In genomic region chr1:228015276-228016180, GRCh38 we compare ENCODE assay signal across 15 cellular contexts. TPM values are rescaled to one million over a fixed set of nuclear protein-coding genes. Genes with fewer than 3 reads are reported as not detected.
A peak's percentile ranks its signal among the peaks of the same experiment; 100 is the strongest.
DNase-seq lines count a peak whose midpoint lies in the region; ATAC-seq and TF ChIP-seq lines count a peak whose summit lies in the region.
"Had no signal": no experiment of that assay in that cellular context is flagged by ENCODE, and none has a peak within 500 bp of the region (broad histone marks: within the 10 kb centered on the region; RNA-seq: fewer than 3 reads in every experiment).

No MANE protein-coding gene starts in this region.

- no peak overlapping the region for H3K4me3 Mint-ChIP-seq in WTC11
- H3K4me3 Mint-ChIP-seq in effector memory CD8-positive, alpha-beta T cell: no peak overlapping the region
- H3K4me3 Mint-ChIP-seq: CD4-positive, alpha-beta memory T cell; T-helper 1 cell treated with Interleukin-12 subunit alpha and Interleukin-12 subunit beta and Interleukin-4 antibody, amounts not matched to agents 30 μg/mL and 1 μg/mL, for 36 hours had no signal

- peaks cover 59% of the 10 kb centered on the region for H3K27me3 Mint-ChIP-seq in WTC11 (ENCODE audit: low read depth)
- peaks cover 15 to 16% of the 10 kb centered on the region in 2 donors for H3K27me3 Mint-ChIP-seq in effector memory CD8-positive, alpha-beta T cell

- H3K4me1 Mint-ChIP-seq in WTC11: no peaks in the 10 kb centered on the region
- H3K4me1 Mint-ChIP-seq in effector memory CD8-positive, alpha-beta T cell (ENCODE audit: low read depth in 2 of 2): peaks cover 0 to 3% of the 10 kb centered on the region in 2 donors

- DNase-seq in A172 (ENCODE audit: low spot score) (peak; percentile 89), ELR (ENCODE audit: low read depth) (peak; percentile 79), WTC11 (ENCODE audit: low spot score) (peak; percentile 8), islet precursor cell (peak; percentile 49), GM20000 (ENCODE audit: low spot score) (no peak)
- DNase-seq in effector memory CD8-positive, alpha-beta T cell: no peak
- DNase-seq in activated CD4-positive, alpha-beta T cell treated with anti-CD3 and anti-CD28 coated beads for 4 hours: no peak
- DNase-seq: CD4-positive, alpha-beta memory T cell; NCI-H1105; NCI-H82 had no signal

- ATAC-seq in WTC11 (no peak), HG03520 (IDR thresholded peaks at IDR 0.05; ENCODE audit: unreplicated experiment) (no peak)
- ATAC-seq in effector memory CD8-positive, alpha-beta T cell (replicated peaks): no peak
- ATAC-seq: GM12878 had no signal

- no peak overlapping the region for H3K27ac Mint-ChIP-seq in WTC11
- no peak overlapping the region for H3K27ac Mint-ChIP-seq in effector memory CD8-positive, alpha-beta T cell
- H3K27ac Mint-ChIP-seq: CD4-positive, alpha-beta memory T cell; T-helper 1 cell treated with Interleukin-12 subunit alpha and Interleukin-12 subunit beta and Interleukin-4 antibody, amounts not matched to agents 30 μg/mL and 1 μg/mL, for 36 hours had no signal

- POLR2A ChIA-PET in WTC11 (lab: Charles Lee): interaction anchor here (1.0 kb wide), 1 partner anchor 67 kb away, joined by 3 read pairs; the partner anchor contains the start of gene ARF1

- H3K36me3 Mint-ChIP-seq in WTC11: no peaks in the 10 kb centered on the region
- peaks cover 2% of the 10 kb centered on the region for H3K36me3 Mint-ChIP-seq in effector memory CD8-positive, alpha-beta T cell (ENCODE audit: insufficient read depth)
- H3K36me3 Mint-ChIP-seq: CD4-positive, alpha-beta memory T cell had no signal

- TF ChIP-seq CTCF in WTC11 (IDR thresholded peaks at IDR 0.05): no peak
- no peak for TF ChIP-seq CTCF in GM20000 (IDR thresholded peaks at IDR 0.05; ENCODE audit: extremely low read depth, missing control alignments)

- CTCF ChIA-PET in WTC11 (lab: Charles Lee): interaction anchor here (1.2 to 4.1 kb wide), 2 partner anchors 11 to 16 kb away, joined by 4 to 25 read pairs; no protein-coding TSS in a partner anchor

- no peaks in the 10 kb centered on the region for H3K9me3 Mint-ChIP-seq in WTC11
- H3K9me3 Mint-ChIP-seq in effector memory CD8-positive, alpha-beta T cell: no peaks in the 10 kb centered on the region
- H3K9me3 Mint-ChIP-seq: CD4-positive, alpha-beta memory T cell; T-helper 1 cell treated with Interleukin-12 subunit alpha and Interleukin-12 subunit beta and Interleukin-4 antibody, amounts not matched to agents 30 μg/mL and 1 μg/mL, for 36 hours had no signal

TF ChIP-seq in WTC11, 78 proteins besides CTCF, POLR2A, EP300 and RAD21:
- TF ChIP-seq ZNF263 (CRISPR knock-in tag; IDR thresholded peaks at IDR 0.05; ENCODE audit: low read depth) (no peak), ZNF281 (CRISPR knock-in tag; IDR thresholded peaks at IDR 0.05) (no peak), ATF3 (CRISPR knock-in tag; conservative IDR thresholded peaks at IDR 0.05) (no peak), RELA (CRISPR knock-in tag; IDR thresholded peaks at IDR 0.05; ENCODE audit: borderline replicate concordance) (no peak), ZNF671 (CRISPR knock-in tag; IDR thresholded peaks at IDR 0.05) (no peak), ATF6 (CRISPR knock-in tag; IDR thresholded peaks at IDR 0.05) (no peak), ZNF317 (CRISPR knock-in tag; IDR thresholded peaks at IDR 0.05; ENCODE audit: borderline replicate concordance, low read depth) (no peak), ZNF416 (CRISPR knock-in tag; IDR thresholded peaks at IDR 0.05) (no peak), ERG (CRISPR knock-in tag; IDR thresholded peaks at IDR 0.05) (no peak), E2F5 (CRISPR knock-in tag; IDR thresholded peaks at IDR 0.05) (no peak), IRF1 (CRISPR knock-in tag; IDR thresholded peaks at IDR 0.05) (no peak)
- TF ChIP-seq, protein P1, sequence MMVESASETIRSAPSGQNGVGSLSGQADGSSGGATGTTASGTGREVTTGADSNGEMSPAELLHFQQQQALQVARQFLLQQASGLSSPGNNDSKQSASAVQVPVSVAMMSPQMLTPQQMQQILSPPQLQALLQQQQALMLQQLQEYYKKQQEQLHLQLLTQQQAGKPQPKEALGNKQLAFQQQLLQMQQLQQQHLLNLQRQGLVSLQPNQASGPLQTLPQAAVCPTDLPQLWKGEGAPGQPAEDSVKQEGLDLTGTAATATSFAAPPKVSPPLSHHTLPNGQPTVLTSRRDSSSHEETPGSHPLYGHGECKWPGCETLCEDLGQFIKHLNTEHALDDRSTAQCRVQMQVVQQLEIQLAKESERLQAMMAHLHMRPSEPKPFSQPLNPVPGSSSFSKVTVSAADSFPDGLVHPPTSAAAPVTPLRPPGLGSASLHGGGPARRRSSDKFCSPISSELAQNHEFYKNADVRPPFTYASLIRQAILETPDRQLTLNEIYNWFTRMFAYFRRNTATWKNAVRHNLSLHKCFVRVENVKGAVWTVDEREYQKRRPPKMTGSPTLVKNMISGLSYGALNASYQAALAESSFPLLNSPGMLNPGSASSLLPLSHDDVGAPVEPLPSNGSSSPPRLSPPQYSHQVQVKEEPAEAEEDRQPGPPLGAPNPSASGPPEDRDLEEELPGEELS (CRISPR knock-in tag; IDR thresholded peaks at IDR 0.05): no peak
TF ChIP-seq in WTC11: peak in this region for 0.

RNA-seq across cellular contexts. Expression of gene WNT3A, which starts 8.7 kb away (rescaled TPM):
- total RNA-seq in A172 (2014; rRNA removed; shearing (Covaris generic)): 0.72 TPM in 1 of 2 replicates, not detected in the other
- total RNA-seq in WTC11 (2021): 0.16 to 0.34 TPM (median 0.17 TPM) in 3 replicates
- total RNA-seq: CD4-positive, alpha-beta memory T cell; GM12878; liver; thoracic aorta had no signal

Comparison
In these comparisons a context has a peak if more than half of its experiments do, and no peak if none do; other contexts are left out.
1. DNase-seq: peak in A172 (single experiment), ELR (single experiment), WTC11 (single experiment) and islet precursor cell (single experiment); none in effector memory CD8-positive, alpha-beta T cell (0 of 3), GM20000 (single experiment) and activated CD4-positive, alpha-beta T cell treated with anti-CD3 and anti-CD28 coated beads for 4 hours (0 of 2).